ENCODE assay signal across 9 cellular contexts in the genomic region with DNA sequence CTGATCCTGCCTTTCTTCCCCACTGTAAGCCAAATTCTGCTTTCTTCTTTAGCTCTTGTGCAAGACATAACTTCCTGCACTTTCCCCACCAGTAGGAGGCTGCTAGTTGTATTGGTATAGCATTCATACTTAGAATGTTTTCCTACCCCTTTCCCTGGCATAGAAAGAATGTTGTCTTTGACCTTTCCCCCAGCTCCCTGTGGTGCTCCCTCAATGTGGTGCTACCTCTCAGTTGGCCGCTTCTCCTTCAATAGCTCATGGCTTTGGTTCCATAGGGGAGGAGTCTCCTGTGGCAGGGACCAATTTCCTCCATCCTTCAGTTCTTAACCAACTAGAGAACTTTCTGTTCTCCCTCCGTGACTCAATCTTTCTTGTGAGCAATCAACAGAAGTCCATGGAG.
DNase-seq lines count a peak whose midpoint lies in the region; ATAC-seq, FAIRE-seq and TF ChIP-seq lines count a peak whose summit lies in the region.
"Had no signal": no experiment of that assay in that cellular context is flagged by ENCODE, and none has a peak within 500 bp of the region (broad histone marks: within the 10 kb centered on the region; RNA-seq: fewer than 3 reads in every experiment).

No MANE protein-coding gene starts in this region.

- H3K27me3 Mint-ChIP-seq in memory B cell = no peaks in the 10 kb centered on the region

- DNase-seq in GM12891 (ENCODE audit: insufficient read length, low spot score) (no peak), HCT116 (ENCODE audit: low read depth, low spot score) (no peak), RPMI7951 (ENCODE audit: low read depth) (peak; percentile 45), memory B cell (ENCODE audit: low spot score in 2 of 2) (peak in 1 of 2 donors; percentile 18), T-helper 9 cell (no peak), NCI-H2227 (lab: John Stamatoyannopoulos, UW; ENCODE audit: unreplicated experiment) (no peak), pons (ENCODE audit: low spot score) (no peak), DMS53 (lab: John Stamatoyannopoulos, UW) (no peak)
- DNase-seq: upper lobe of left lung had no signal

- TF ChIP-seq RAD21 in HCT116 (IDR thresholded peaks at IDR 0.05; ENCODE audit: low read depth) = no peak

- H3K9me3 Mint-ChIP-seq in memory B cell = peaks cover 2% of the 10 kb centered on the region

- peaks cover 43% of the 10 kb centered on the region for H3K4me1 Mint-ChIP-seq in memory B cell

- H3K4me3 ChIP-seq in HCT116 (replicated peaks in 1 of 2; ENCODE audit: low read depth in 1 of 2, low read length in 2 of 2) = no peak overlapping the region
- H3K4me3 ChIP-seq: upper lobe of left lung had no signal

- RAD21 ChIA-PET in HCT116 (lab: Charles Lee; ENCODE audit: low non-redundant PET in 1 of 2, low total read pairs in 2 of 2, uncharacterized antibody in 2 of 2, unreplicated experiment in 2 of 2) = interaction anchor here in 1 of 2 experiments (0.8 kb wide), 1 partner anchor 16 kb away, joined by 3 read pairs; no protein-coding TSS in a partner anchor

- no peaks in the 10 kb centered on the region for H3K79me2 ChIP-seq in HCT116 (ENCODE audit: insufficient read depth, low read length)

- FAIRE-seq in GM12891 (lab: Jason Lieb, UNC) = peak; percentile 35

- ATAC-seq in HCT116 (peak; percentile 37; the same call in 1 of the 2 replicates), memory B cell (ENCODE audit: low read depth) (peak; percentile 21)

- no peak overlapping the region for H3K9ac ChIP-seq in HCT116 (ENCODE audit: low read length)

- intact Hi-C loops in HCT116 (cut with micrococcal nuclease) = no loop called here

- H3K36me3 ChIP-seq in HCT116 (ENCODE audit: control insufficient read depth in 1 of 2, insufficient read depth in 2 of 2, low read length in 2 of 2) = no peaks in the 10 kb centered on the region
- H3K36me3 ChIP-seq: upper lobe of left lung had no signal

- peaks cover 23 to 24% of the 10 kb centered on the region in 2 experiments for H3K4me1 ChIP-seq in HCT116 (ENCODE audit: control insufficient read depth in 1 of 2, insufficient read depth in 2 of 2, low read length in 2 of 2)

- no peaks in the 10 kb centered on the region for H4K20me1 ChIP-seq in HCT116 (ENCODE audit: insufficient read depth)

- no peaks in the 10 kb centered on the region for H3K9me3 ChIP-seq in HCT116 (ENCODE audit: control insufficient read depth in 1 of 2, insufficient read depth in 1 of 2, low read depth in 1 of 2, low read length in 2 of 2)
- H3K9me3 ChIP-seq: upper lobe of left lung had no signal

- H3K27me3 ChIP-seq in HCT116 (ENCODE audit: insufficient read depth, low read length) = no peaks in the 10 kb centered on the region
- H3K27me3 ChIP-seq: upper lobe of left lung had no signal

- no TSS peak for BruUV-seq in HCT116 (replicated peaks; lab: Mats Ljungman, UMichigan)

- H2AFZ ChIP-seq in HCT116 (ENCODE audit: low read depth, low read length, poor library complexity, severe bottlenecking) = no peak overlapping the region

- H3K27ac ChIP-seq in HCT116 (ENCODE audit: low read depth, low read length) = no peak overlapping the region
- H3K27ac ChIP-seq: upper lobe of left lung had no signal

- no peak overlapping the region; the same call in 1 of the 2 replicates for H3K4me2 ChIP-seq in HCT116 (ENCODE audit: low read length)

- H3K27ac Mint-ChIP-seq in memory B cell = peak overlapping the region; percentile 99

- POLR2A ChIA-PET in HCT116 (lab: Charles Lee) = no interaction called here

- TF ChIP-seq POLR2A in GM12891 (IDR thresholded peaks at IDR 0.05; ENCODE audit: low read depth, low read length) = no peak
- no peak for TF ChIP-seq POLR2A in HCT116 (IDR thresholded peaks at IDR 0.05; ENCODE audit: borderline replicate concordance, extremely low read depth, insufficient read depth, insufficient read length)

- peaks cover 12% of the 10 kb centered on the region for H3K36me3 Mint-ChIP-seq in memory B cell

- H3K4me3 Mint-ChIP-seq in memory B cell = peak overlapping the region; percentile 82

- CTCF ChIA-PET in HCT116 (lab: Charles Lee) = interaction anchor here (0.8 to 1.6 kb wide), 4 partner anchors 16 to 491 kb away, joined by 3 to 5 read pairs (median 4); no protein-coding TSS in a partner anchor

- H3K9me2 ChIP-seq in HCT116 (ENCODE audit: insufficient read depth) = no peaks in the 10 kb centered on the region

- TF ChIP-seq CTCF in HCT116 (IDR thresholded peaks at IDR 0.05 in 2 of 3, conservative IDR thresholded peaks at IDR 0.05 in 1 of 3; ENCODE audit: borderline replicate concordance in 1 of 3, insufficient read depth in 1 of 3, low read depth in 2 of 3, low read length in 2 of 3) = no peak

TF ChIP-seq in GM12891, 5 proteins besides CTCF, POLR2A, EP300 and RAD21:
- no peak for TF ChIP-seq TAF1 (IDR thresholded peaks at IDR 0.05; ENCODE audit: low read depth, low read length)
- no peak for TF ChIP-seq PAX5 (IDR thresholded peaks at IDR 0.05; ENCODE audit: insufficient read depth, low read length, severe bottlenecking)
- TF ChIP-seq POU2F2 (IDR thresholded peaks at IDR 0.05; ENCODE audit: low read depth, low read length) = no peak
- no peak for TF ChIP-seq POLR2AphosphoS5 (IDR thresholded peaks at IDR 0.05; ENCODE audit: low read depth, low read length)
- TF ChIP-seq SPI1 (IDR thresholded peaks at IDR 0.05; ENCODE audit: low read depth, low read length) = no peak

TF ChIP-seq in HCT116, 20 proteins besides CTCF, POLR2A, EP300 and RAD21:
- TF ChIP-seq SRF (IDR thresholded peaks at IDR 0.05; ENCODE audit: low read depth) = no peak
- TF ChIP-seq TCF7L2 (IDR thresholded peaks at IDR 0.05; ENCODE audit: borderline replicate concordance, extremely low read depth, insufficient read depth, insufficient read length) = no peak
- TF ChIP-seq SP1 (IDR thresholded peaks at IDR 0.05; ENCODE audit: low read depth) = no peak
- no peak for TF ChIP-seq JUND (IDR thresholded peaks at IDR 0.05)
- TF ChIP-seq ELF1 (IDR thresholded peaks at IDR 0.05; ENCODE audit: borderline replicate concordance, low read depth) = no peak
- TF ChIP-seq SIN3A (IDR thresholded peaks at IDR 0.05; ENCODE audit: low read depth) = no peak
- TF ChIP-seq, protein P1, sequence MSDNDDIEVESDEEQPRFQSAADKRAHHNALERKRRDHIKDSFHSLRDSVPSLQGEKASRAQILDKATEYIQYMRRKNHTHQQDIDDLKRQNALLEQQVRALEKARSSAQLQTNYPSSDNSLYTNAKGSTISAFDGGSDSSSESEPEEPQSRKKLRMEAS (IDR thresholded peaks at IDR 0.05) = no peak
- no peak for TF ChIP-seq EZH2phosphoT487 (IDR thresholded peaks at IDR 0.05; ENCODE audit: borderline replicate concordance)
- TF ChIP-seq POLR2AphosphoS5 (IDR thresholded peaks at IDR 0.05; ENCODE audit: low read depth, low read length) = no peak
TF ChIP-seq in HCT116: peak in this region for 0.
